ENCODE assay signal across 8 cellular contexts in genomic region chr7:107150375-107151073, GRCh38. TPM values are rescaled to one million over a fixed set of nuclear protein-coding genes. Genes with fewer than 3 reads are reported as not detected.
DNase-seq lines count a peak whose midpoint lies in the region; ATAC-seq and TF ChIP-seq lines count a peak whose summit lies in the region.

No MANE protein-coding gene starts in this region.

- 24 to 27% (median 25%) methylated on average over 4 of the region's 4 CpGs for WGBS in spleen, 5 donors

- H3K4me1 ChIP-seq in right atrium auricular region: no peaks in the 10 kb centered on the region
- peaks cover 0 to 20% (median 7%) of the 10 kb centered on the region in 6 donors for H3K4me1 ChIP-seq in spleen

- H3K27ac ChIP-seq in SU-DHL-6 (ENCODE audit: low read depth, low read length): no peak overlapping the region
- no peak overlapping the region for H3K27ac ChIP-seq in right atrium auricular region
- H3K27ac ChIP-seq in spleen: no peak overlapping the region

- no peak overlapping the region for H3K9ac ChIP-seq in SU-DHL-6 (ENCODE audit: low read length)

- H3K9me2 ChIP-seq in SU-DHL-6 (replicated peaks; ENCODE audit: insufficient read depth, low read length): no peaks in the 10 kb centered on the region

- no peak overlapping the region for H2AFZ ChIP-seq in SU-DHL-6 (ENCODE audit: low read depth, low read length, severe bottlenecking)

- no peak for TF ChIP-seq POLR2A in spleen (IDR thresholded peaks at IDR 0.05)
- no peak for TF ChIP-seq POLR2A in GM18505 (IDR thresholded peaks at IDR 0.05; ENCODE audit: borderline replicate concordance, extremely low read depth, insufficient read depth, insufficient read length)

- no peaks in the 10 kb centered on the region for H3F3A ChIP-seq in SU-DHL-6 (ENCODE audit: insufficient read depth)

- no peak overlapping the region for H3K4me2 ChIP-seq in SU-DHL-6 (ENCODE audit: low read depth, low read length, poor library complexity, severe bottlenecking)

- no peaks in the 10 kb centered on the region for H3K27me3 ChIP-seq in SU-DHL-6 (ENCODE audit: low read length)
- no peaks in the 10 kb centered on the region for H3K27me3 ChIP-seq in right atrium auricular region
- no peaks in the 10 kb centered on the region for H3K27me3 ChIP-seq in spleen (replicated peaks in 1 of 7)
- no peaks in the 10 kb centered on the region for H3K27me3 ChIP-seq in H7 (ENCODE audit: control insufficient read depth, insufficient read depth, low read length)

- DNase-seq in Daoy (ENCODE audit: low read depth) (peak; percentile 67), NCI-H1048 (lab: John Stamatoyannopoulos, UW) (peak; percentile 53), right atrium auricular region (ENCODE audit: low spot score) (peak; percentile 86), spleen (peak; percentile 80), H7 (no peak)
- DNase-seq in activated naive CD8-positive, alpha-beta T cell treated with anti-CD3 and anti-CD28 coated beads, Interleukin-2, amount 50 U/mL, for 16 hours (ENCODE audit: low read depth, low spot score): peak; percentile 53

- TF ChIP-seq CTCF in SU-DHL-6 (IDR thresholded peaks at IDR 0.05; ENCODE audit: insufficient read depth, low read length, poor library complexity, severe bottlenecking) (peak; percentile 72), right atrium auricular region (IDR thresholded peaks at IDR 0.05) (peak; percentile 49 to 74), spleen (IDR thresholded peaks at IDR 0.05 in 8 of 11, conservative IDR thresholded peaks at IDR 0.05 in 3 of 11) (peak; percentile 14 to 78 (median 66))

- no peaks in the 10 kb centered on the region for H4K20me1 ChIP-seq in SU-DHL-6 (ENCODE audit: low read depth, low read length)

- intact Hi-C loops in spleen (cut with DNase I; ENCODE audit: low total_unique reads): loop anchor here (5.0 to 10.0 kb wide), 2 partner anchors 203 to 276 kb away; no protein-coding TSS in a partner anchor

- no peak for ATAC-seq in GM18505 (IDR thresholded peaks at IDR 0.05; ENCODE audit: unreplicated experiment)

- H3K9me3 ChIP-seq in SU-DHL-6 (ENCODE audit: insufficient read depth, low read length) (no peaks in the 10 kb centered on the region), right atrium auricular region (no peaks in the 10 kb centered on the region), spleen (no peaks in the 10 kb centered on the region)

- H3K79me2 ChIP-seq in SU-DHL-6 (ENCODE audit: insufficient read depth, low read length): no peaks in the 10 kb centered on the region

- no peaks in the 10 kb centered on the region for H3K36me3 ChIP-seq in SU-DHL-6 (ENCODE audit: low read length)
- H3K36me3 ChIP-seq in right atrium auricular region: no peaks in the 10 kb centered on the region
- no peaks in the 10 kb centered on the region for H3K36me3 ChIP-seq in spleen
- peaks cover 2% of the 10 kb centered on the region for H3K36me3 ChIP-seq in H7 (replicated peaks; ENCODE audit: control insufficient read depth, insufficient read depth, low read length)

- H3K4me3 ChIP-seq in SU-DHL-6 (ENCODE audit: insufficient read depth, low read length, poor library complexity, severe bottlenecking) (no peak overlapping the region), right atrium auricular region (no peak overlapping the region), spleen (no peak overlapping the region), H7 (ENCODE audit: insufficient read depth, low read depth, low read length) (no peak overlapping the region)

RNA-seq across cellular contexts. Expression of gene HBP1, which starts 18.3 kb away (rescaled TPM):
- 45.3 and 46.4 TPM in 2 replicates for total RNA-seq in Daoy (2014; rRNA removed; shearing (Covaris generic))
- 10 to 100 TPM; 51.8 to 69.8 TPM for total RNA-seq in right atrium auricular region
- 100 to 1,000 TPM in 3 of 7 donors, 10 to 100 TPM in 4; 71.4 to 141 (median 84.5) TPM for total RNA-seq in spleen
- polyA plus RNA-seq in spleen: 10 to 100 TPM; 23.9 to 34.8 (median 32.1) TPM
- 50.2 and 65.2 TPM in 2 replicates for total RNA-seq in H7 (2014; rRNA removed; shearing (Covaris generic))
